1 cellular context compared by ENCODE assay signal in the genomic region with DNA sequence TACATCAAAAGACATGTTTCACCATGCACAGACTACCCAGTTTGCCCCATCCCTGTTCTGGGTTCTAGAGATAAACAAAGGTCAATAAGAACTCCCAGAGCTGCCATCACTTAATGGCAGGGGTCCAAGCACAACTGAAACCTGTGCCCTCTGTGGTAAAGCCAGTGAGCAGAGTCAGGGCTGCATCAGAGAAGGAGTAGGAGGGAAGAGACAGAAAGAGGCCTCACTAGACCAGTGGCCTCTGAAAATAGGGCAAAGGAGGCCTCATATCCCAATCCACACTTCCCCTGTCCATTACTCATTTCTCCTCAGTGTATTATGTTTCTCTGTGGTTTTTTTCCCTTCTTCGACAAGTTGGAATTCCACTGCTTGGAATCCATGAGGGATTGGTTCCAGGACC.
TF ChIP-seq lines count a peak whose summit lies in the region.

No MANE protein-coding gene starts in this region.

TF ChIP-seq in HCT116, 20 proteins besides CTCF, POLR2A, EP300 and RAD21 (continued from another document):
- TF ChIP-seq, protein P1, sequence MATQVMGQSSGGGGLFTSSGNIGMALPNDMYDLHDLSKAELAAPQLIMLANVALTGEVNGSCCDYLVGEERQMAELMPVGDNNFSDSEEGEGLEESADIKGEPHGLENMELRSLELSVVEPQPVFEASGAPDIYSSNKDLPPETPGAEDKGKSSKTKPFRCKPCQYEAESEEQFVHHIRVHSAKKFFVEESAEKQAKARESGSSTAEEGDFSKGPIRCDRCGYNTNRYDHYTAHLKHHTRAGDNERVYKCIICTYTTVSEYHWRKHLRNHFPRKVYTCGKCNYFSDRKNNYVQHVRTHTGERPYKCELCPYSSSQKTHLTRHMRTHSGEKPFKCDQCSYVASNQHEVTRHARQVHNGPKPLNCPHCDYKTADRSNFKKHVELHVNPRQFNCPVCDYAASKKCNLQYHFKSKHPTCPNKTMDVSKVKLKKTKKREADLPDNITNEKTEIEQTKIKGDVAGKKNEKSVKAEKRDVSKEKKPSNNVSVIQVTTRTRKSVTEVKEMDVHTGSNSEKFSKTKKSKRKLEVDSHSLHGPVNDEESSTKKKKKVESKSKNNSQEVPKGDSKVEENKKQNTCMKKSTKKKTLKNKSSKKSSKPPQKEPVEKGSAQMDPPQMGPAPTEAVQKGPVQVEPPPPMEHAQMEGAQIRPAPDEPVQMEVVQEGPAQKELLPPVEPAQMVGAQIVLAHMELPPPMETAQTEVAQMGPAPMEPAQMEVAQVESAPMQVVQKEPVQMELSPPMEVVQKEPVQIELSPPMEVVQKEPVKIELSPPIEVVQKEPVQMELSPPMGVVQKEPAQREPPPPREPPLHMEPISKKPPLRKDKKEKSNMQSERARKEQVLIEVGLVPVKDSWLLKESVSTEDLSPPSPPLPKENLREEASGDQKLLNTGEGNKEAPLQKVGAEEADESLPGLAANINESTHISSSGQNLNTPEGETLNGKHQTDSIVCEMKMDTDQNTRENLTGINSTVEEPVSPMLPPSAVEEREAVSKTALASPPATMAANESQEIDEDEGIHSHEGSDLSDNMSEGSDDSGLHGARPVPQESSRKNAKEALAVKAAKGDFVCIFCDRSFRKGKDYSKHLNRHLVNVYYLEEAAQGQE (IDR thresholded peaks at IDR 0.05; ENCODE audit: low read depth): no peak
TF ChIP-seq in HCT116: peak in this region for 0.
